In the genomic region with DNA sequence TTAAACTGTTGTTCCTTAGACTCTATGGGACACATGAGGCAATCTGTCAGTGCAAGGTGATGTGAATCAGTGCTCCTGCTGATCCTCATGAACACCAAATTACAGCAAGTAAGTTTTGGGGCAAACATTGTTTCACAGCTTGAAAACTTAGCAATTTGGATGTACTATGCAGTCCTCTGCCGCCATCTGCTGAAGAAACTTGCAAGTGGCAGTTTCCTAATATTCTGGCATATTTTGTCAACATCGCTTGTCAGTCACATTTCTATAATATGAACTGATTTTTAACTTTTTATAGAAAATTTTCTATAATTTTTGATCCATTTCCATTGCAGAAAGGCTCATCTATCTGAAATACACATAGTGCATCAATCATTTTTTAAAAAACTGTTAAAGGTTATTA, we compare ENCODE assay signal across 9 cellular contexts. TPM values are rescaled to one million over a fixed set of nuclear protein-coding genes. Genes with fewer than 3 reads are reported as not detected.
DNase-seq lines count a peak whose midpoint lies in the region; ATAC-seq and TF ChIP-seq lines count a peak whose summit lies in the region.
"Had no signal": no experiment of that assay in that cellular context is flagged by ENCODE, and none has a peak within 500 bp of the region (broad histone marks: within the 10 kb centered on the region; RNA-seq: fewer than 3 reads in every experiment).

No MANE protein-coding gene starts in this region.

- TF ChIP-seq CTCF in DOHH2 (IDR thresholded peaks at IDR 0.05; ENCODE audit: low read depth, low read length, poor library complexity, severe bottlenecking) (peak; percentile 47), fibroblast of the aortic adventitia (IDR thresholded peaks at IDR 0.05; ENCODE audit: insufficient read depth, low read length) (peak; percentile 75)

- ATAC-seq in T-cell (replicated peaks in 1 of 4) (no peak), GM18505 (IDR thresholded peaks at IDR 0.05; ENCODE audit: unreplicated experiment) (no peak), HG02870 (IDR thresholded peaks at IDR 0.05; ENCODE audit: unreplicated experiment) (no peak)
- ATAC-seq in activated CD4-positive, CD25-positive, alpha-beta regulatory T cell treated with anti-CD3 and anti-CD28 coated beads, Interleukin-2, amount 50 U/mL, for 24 hours, result no peak

- no peak overlapping the region for H3K4me2 ChIP-seq in DOHH2 (ENCODE audit: low read length)

- H3K36me3 ChIP-seq in DOHH2 (ENCODE audit: control insufficient read depth, low read length), result peaks cover 76% of the 10 kb centered on the region

- H3K79me2 ChIP-seq in DOHH2 (ENCODE audit: control insufficient read depth, low read length), result no peaks in the 10 kb centered on the region

- H3K4me3 ChIP-seq in DOHH2 (ENCODE audit: low read length) (no peak overlapping the region), fibroblast of the aortic adventitia (ENCODE audit: low read depth, low read length) (no peak overlapping the region)
- H3K4me3 ChIP-seq: pancreas had no signal

- H3K36me3 Mint-ChIP-seq in T-cell, result peaks cover 71% of the 10 kb centered on the region

- no peak overlapping the region for H3K4me3 Mint-ChIP-seq in T-cell

- H3K9me2 ChIP-seq in DOHH2 (replicated peaks; ENCODE audit: control insufficient read depth, low read length), result no peaks in the 10 kb centered on the region

- no peaks in the 10 kb centered on the region for H3K9me3 Mint-ChIP-seq in T-cell

- no peaks in the 10 kb centered on the region for H3F3A ChIP-seq in DOHH2 (ENCODE audit: control insufficient read depth, insufficient read depth)

- no peaks in the 10 kb centered on the region for H3K27me3 Mint-ChIP-seq in T-cell

- H3K27me3 ChIP-seq in DOHH2 (ENCODE audit: control insufficient read depth, low read length), result no peaks in the 10 kb centered on the region
- H3K27me3 ChIP-seq: pancreas had no signal

- no peak for TF ChIP-seq POLR2A in GM18505 (IDR thresholded peaks at IDR 0.05; ENCODE audit: borderline replicate concordance, extremely low read depth, insufficient read depth, insufficient read length)

- no peaks in the 10 kb centered on the region for H3K9me3 ChIP-seq in DOHH2 (ENCODE audit: control insufficient read depth, insufficient read depth, low read length)
- H3K9me3 ChIP-seq: pancreas had no signal

- H3K27ac ChIP-seq in DOHH2 (ENCODE audit: low read depth, low read length), result no peak overlapping the region
- H3K27ac ChIP-seq: pancreas had no signal

- H3K27ac Mint-ChIP-seq in T-cell, result no peak overlapping the region

- peak; percentile 44 for DNase-seq in HT-29 (ENCODE audit: low spot score)
- DNase-seq in T-cell, result peak in 19 of 34 experiments; percentile 2 to 23 (median 5)
- peak; percentile 60 for DNase-seq in fibroblast of the aortic adventitia (ENCODE audit: low read depth)
- DNase-seq in stimulated activated CD4-positive, alpha-beta T cell treated with anti-CD3 and anti-CD28 coated beads, Interleukin-12 subunit alpha, Interleukin-12 subunit beta, amount 100 ng/mL, for 48 hours (ENCODE audit: low read depth in 2 of 3, low spot score in 1 of 3), result peak in 2 of 3 donors; percentile 5 to 6

- POLR2A ChIA-PET in T-cell (lab: Charles Lee), result no interaction called here

- no peaks in the 10 kb centered on the region for H3K4me1 ChIP-seq in DOHH2 (ENCODE audit: control insufficient read depth, low read length)
- H3K4me1 ChIP-seq: pancreas had no signal

- H4K20me1 ChIP-seq in DOHH2 (ENCODE audit: control insufficient read depth, insufficient read depth, low read depth, low read length), result no peaks in the 10 kb centered on the region

- no peaks in the 10 kb centered on the region for H3K4me1 Mint-ChIP-seq in T-cell

- CTCF ChIA-PET in T-cell (lab: Charles Lee), result no interaction called here

RNA-seq across cellular contexts. Expression of gene ZAR1, which starts 56.3 kb away (rescaled TPM):
- not detected in 2 replicates for total RNA-seq in HT-29 (2014; rRNA removed; shearing (Covaris generic))
- not detected for total RNA-seq in T-cell
- not detected in 2 replicates for total RNA-seq in fibroblast of the aortic adventitia (ENCODE audit: low replicate concordance)
- total RNA-seq: pancreas had no signal

Comparison
In these comparisons a context has a peak if more than half of its experiments do, and no peak if none do; other contexts are left out.
1. DNase-seq: peak in every context shown above with its lines; median percentile 60 in fibroblast of the aortic adventitia; 44 in HT-29; 6 in stimulated activated CD4-positive, alpha-beta T cell treated with anti-CD3 and anti-CD28 coated beads, Interleukin-12 subunit alpha, Interleukin-12 subunit beta, amount 100 ng/mL, for 48 hours; 5 in T-cell.